8 cellular contexts compared by ENCODE assay signal in genomic region chr12:82687020-82687951, GRCh38. TPM values are rescaled to one million over a fixed set of nuclear protein-coding genes. Genes with fewer than 3 reads are reported as not detected.
DNase-seq lines count a peak whose midpoint lies in the region; ATAC-seq and TF ChIP-seq lines count a peak whose summit lies in the region.

No MANE protein-coding gene starts in this region.

- H3K27me3 Mint-ChIP-seq in naive B cell, result peaks cover 0 to 9% (median 7%) of the 10 kb centered on the region in 3 donors
- H3K27me3 Mint-ChIP-seq in stimulated activated naive B cell treated with anti-CD40 and anti-IgM and Interleukin-4, amounts not matched to agents 10 μg/mL and 1 μg/mL and 100 μg/mL, for 72 hours, result peaks cover 8 to 15% of the 10 kb centered on the region in 2 donors

- TF ChIP-seq CTCF in AG09309 (IDR thresholded peaks at IDR 0.05; ENCODE audit: control insufficient read depth, insufficient read depth, low read depth, low read length, missing control alignments), result peak; percentile 7

- peaks cover 18 to 24% (median 20%) of the 10 kb centered on the region in 3 donors for H3K4me1 Mint-ChIP-seq in naive B cell
- peaks cover 9 to 11% of the 10 kb centered on the region in 2 donors for H3K4me1 Mint-ChIP-seq in stimulated activated naive B cell treated with anti-CD40 and anti-IgM and Interleukin-4, amounts not matched to agents 10 μg/mL and 1 μg/mL and 100 μg/mL, for 72 hours

- H3K4me3 Mint-ChIP-seq in naive B cell, result peak overlapping the region; percentile 89 to 98 (median 94)
- H3K4me3 Mint-ChIP-seq in stimulated activated naive B cell treated with anti-CD40 and anti-IgM and Interleukin-4, amounts not matched to agents 10 μg/mL and 1 μg/mL and 100 μg/mL, for 72 hours, result peak overlapping the region; percentile 89

- H3K27ac Mint-ChIP-seq in naive B cell, result peak overlapping the region; percentile 56 to 95 (median 89)
- H3K27ac Mint-ChIP-seq in stimulated activated naive B cell treated with anti-CD40 and anti-IgM and Interleukin-4, amounts not matched to agents 10 μg/mL and 1 μg/mL and 100 μg/mL, for 72 hours, result peak overlapping the region; percentile 79

- no peaks in the 10 kb centered on the region for H3K36me3 Mint-ChIP-seq in naive B cell
- peaks cover 0 to 2% of the 10 kb centered on the region in 2 donors for H3K36me3 Mint-ChIP-seq in stimulated activated naive B cell treated with anti-CD40 and anti-IgM and Interleukin-4, amounts not matched to agents 10 μg/mL and 1 μg/mL and 100 μg/mL, for 72 hours

- TF ChIP-seq POLR2A in erythroblast (IDR thresholded peaks at IDR 0.05; ENCODE audit: low read length), result no peak

- ATAC-seq in HG03354 (IDR thresholded peaks at IDR 0.05; ENCODE audit: poor library complexity, severe bottlenecking, unreplicated experiment) (peak; percentile 51), naive B cell (ENCODE audit: low read depth in 2 of 2) (peak; percentile 26 to 32)
- ATAC-seq in stimulated activated naive B cell treated with anti-CD40 and anti-IgM and Interleukin-4, amounts not matched to agents 10 μg/mL and 1 μg/mL and 100 μg/mL, for 72 hours (replicated peaks), result peak; percentile 49 to 51

- H3K9me3 Mint-ChIP-seq in naive B cell, result no peaks in the 10 kb centered on the region
- H3K9me3 Mint-ChIP-seq in stimulated activated naive B cell treated with anti-CD40 and anti-IgM and Interleukin-4, amounts not matched to agents 10 μg/mL and 1 μg/mL and 100 μg/mL, for 72 hours, result no peaks in the 10 kb centered on the region

- H3K4me3 ChIP-seq in AG09309 (ENCODE audit: control insufficient read depth, low read depth, low read length), result peak overlapping the region; percentile 97

- no peak for DNase-seq in AG09309 (ENCODE audit: low read depth)
- peak; percentile 40 for DNase-seq in GM19238 (ENCODE audit: insufficient read length, low spot score)
- peak; percentile 17 for DNase-seq in NCI-H82 treated with DMSO at 0.1 percent for 48 hours (lab: John Stamatoyannopoulos, UW; ENCODE audit: unreplicated experiment)
- DNase-seq in activated T-cell treated with anti-CD3 and anti-CD28 coated beads for 24 hours (ENCODE audit: low read depth), result peak; percentile 34
- peak; percentile 10 to 18 for DNase-seq in erythroblast (lab: John Stamatoyannopoulos, UW)
- DNase-seq in naive B cell, result peak; percentile 41
- DNase-seq in stimulated activated naive B cell treated with anti-CD40 and anti-IgM and Interleukin-4, amounts not matched to agents 10 μg/mL and 1 μg/mL and 100 μg/mL, for 72 hours, result peak; percentile 35

RNA-seq across cellular contexts. Expression of gene TMTC2, which starts 0.6 kb away (rescaled TPM):
- polyA plus RNA-seq in naive B cell (ENCODE audit: low read depth in 6 of 6), result under 1 TPM in 3 of 6 donors, not detected in 3; 0.13 to 0.49 (median 0.17) TPM
